ENCODE assay signal across 20 cellular contexts in genomic region chr7:105661625-105662024, GRCh38.
DNase-seq lines count a peak whose midpoint lies in the region; ATAC-seq, FAIRE-seq and TF ChIP-seq lines count a peak whose summit lies in the region.
"Had no signal": no experiment of that assay in that cellular context is flagged by ENCODE, and none has a peak within 500 bp of the region (broad histone marks: within the 10 kb centered on the region; RNA-seq: fewer than 3 reads in every experiment).

No MANE protein-coding gene starts in this region.

- H3K27me3 ChIP-seq in liver (ENCODE audit: control insufficient read depth in 4 of 4, insufficient read depth in 4 of 4, low read length in 3 of 4) (no peaks in the 10 kb centered on the region), HepG2 (ENCODE audit: control insufficient read depth in 1 of 2, insufficient read depth in 2 of 2, low read length in 2 of 2) (no peaks in the 10 kb centered on the region)
- H3K27me3 ChIP-seq: BE2C had no signal

- POLR2A ChIA-PET in HepG2 (lab: Yijun Ruan, JAX), result no interaction called here

- no peak overlapping the region for H3K4me3 ChIP-seq in liver (ENCODE audit: low read depth in 1 of 3, low read length in 3 of 3)
- no peak overlapping the region for H3K4me3 ChIP-seq in HepG2 (replicated peaks in 1 of 3; ENCODE audit: insufficient read depth in 1 of 3, low read depth in 2 of 3, low read length in 3 of 3)
- H3K4me3 ChIP-seq: A549 had no signal

- H3K36me3 Mint-ChIP-seq in activated T-helper 17 cell treated with anti-CD3 and anti-CD28 coated beads, Interleukin-2, amount 50 U/mL, for 72 hours (ENCODE audit: low read depth), result peaks cover 72% of the 10 kb centered on the region

- H3K9me3 Mint-ChIP-seq in activated T-helper 17 cell treated with anti-CD3 and anti-CD28 coated beads, Interleukin-2, amount 50 U/mL, for 72 hours, result no peaks in the 10 kb centered on the region
- H3K9me3 Mint-ChIP-seq: CD4-positive, alpha-beta memory T cell had no signal

- TF ChIP-seq CTCF in liver (IDR thresholded peaks at IDR 0.05; ENCODE audit: low read depth, low read length, missing input control) (no peak), HepG2 (CRISPR knock-in tag; IDR thresholded peaks at IDR 0.05) (no peak)

- no peaks in the 10 kb centered on the region for H3K27me3 Mint-ChIP-seq in activated T-helper 17 cell treated with anti-CD3 and anti-CD28 coated beads, Interleukin-2, amount 50 U/mL, for 72 hours
- H3K27me3 Mint-ChIP-seq: CD4-positive, alpha-beta memory T cell had no signal

- H4K20me1 ChIP-seq in HepG2 (ENCODE audit: insufficient read depth, low read length), result no peaks in the 10 kb centered on the region

- no TSS peak for BruUV-seq in HepG2 (replicated peaks; lab: Mats Ljungman, UMichigan)

- WGBS in liver, result 51% methylated on average over 6 of the region's 6 CpGs
- 92% methylated on average over 6 of the region's 6 CpGs for WGBS in HepG2 (ENCODE audit: low lambda C conversion rate)

- peaks cover 0 to 15% (median 11%) of the 10 kb centered on the region in 4 donors for H3K4me1 ChIP-seq in liver (ENCODE audit: control insufficient read depth in 4 of 4, insufficient read depth in 4 of 4, low read length in 3 of 4)
- H3K4me1 ChIP-seq in HepG2 (ENCODE audit: insufficient read depth, low read length), result peaks cover 16% of the 10 kb centered on the region

- in situ Hi-C loops in HepG2 (cut with HindIII; ENCODE audit: extremely low pct_ligation_motif_present, low pct_unique_long_range_greater_than_20kb), result no loop called here

- no peak for TF ChIP-seq EP300 in HepG2 (IDR thresholded peaks at IDR 0.05; ENCODE audit: low read depth in 2 of 2, low read length in 2 of 2)
- no peak for TF ChIP-seq EP300 in HepG2 (CRISPR knock-in tag; IDR thresholded peaks at IDR 0.05; ENCODE audit: borderline replicate concordance)

- TF ChIP-seq RAD21 in liver (IDR thresholded peaks at IDR 0.05) (no peak), HepG2 (CRISPR knock-in tag; IDR thresholded peaks at IDR 0.05) (no peak)

- H3K27ac ChIP-seq in liver (ENCODE audit: low read depth in 1 of 2, low read length in 2 of 2) (no peak overlapping the region), HepG2 (ENCODE audit: extremely low read length, insufficient read depth, low read length) (no peak overlapping the region)
- H3K27ac ChIP-seq: A549, C4-2B had no signal

- no peak for ATAC-seq in HepG2
- no peak for ATAC-seq in activated T-helper 17 cell treated with anti-CD3 and anti-CD28 coated beads, Interleukin-2, amount 50 U/mL, for 72 hours (replicated peaks)
- peak; percentile 80 for ATAC-seq in left lobe of liver
- ATAC-seq: A549 had no signal

- H3K9ac ChIP-seq in liver (ENCODE audit: low read depth in 1 of 2, low read length in 2 of 2) (no peak overlapping the region), HepG2 (ENCODE audit: insufficient read depth, low read depth, low read length) (no peak overlapping the region)

- no peaks in the 10 kb centered on the region for H3K79me2 ChIP-seq in HepG2 (ENCODE audit: insufficient read depth, low read length)

- H3K36me3 ChIP-seq in liver (ENCODE audit: control insufficient read depth in 4 of 4, insufficient read depth in 3 of 4, low read depth in 1 of 4, low read length in 3 of 4) (peaks cover 0 to 14% (median 7%) of the 10 kb centered on the region in 4 donors), HepG2 (replicated peaks in 1 of 2; ENCODE audit: control insufficient read depth in 1 of 2, insufficient read depth in 2 of 2, low read length in 2 of 2) (0 out of 5 replicates have a peak, but pooled peaks cover 0 to 8% of the 10 kb centered on the region in 2 experiments)
- H3K36me3 ChIP-seq: BE2C had no signal

- peaks cover 17% of the 10 kb centered on the region for H3K4me1 Mint-ChIP-seq in activated T-helper 17 cell treated with anti-CD3 and anti-CD28 coated beads, Interleukin-2, amount 50 U/mL, for 72 hours

- TF ChIP-seq POLR2A in HepG2 (IDR thresholded peaks at IDR 0.05; ENCODE audit: insufficient read depth in 1 of 2, low read depth in 2 of 2, low read length in 2 of 2), result no peak

- FAIRE-seq in HepG2 (lab: Jason Lieb, UNC), result no peak
- FAIRE-seq: A549, D721Med, G401.6, GM12891 had no signal

- no peak overlapping the region for H3K4me2 ChIP-seq in HepG2 (ENCODE audit: low read depth, low read length)
- H3K4me2 ChIP-seq: A549 had no signal

- H2AFZ ChIP-seq in HepG2 (ENCODE audit: low read length), result no peak overlapping the region

- no peak overlapping the region for H3K4me3 Mint-ChIP-seq in activated T-helper 17 cell treated with anti-CD3 and anti-CD28 coated beads, Interleukin-2, amount 50 U/mL, for 72 hours
- H3K4me3 Mint-ChIP-seq: CD4-positive, alpha-beta memory T cell had no signal

- intact Hi-C loops in HepG2 (cut with micrococcal nuclease; ENCODE audit: unreplicated experiment), result no loop called here

- DNase-seq in HepG2 (ENCODE audit: low spot score), result no peak
- peak; percentile 74 for DNase-seq in left lobe of liver (ENCODE audit: low spot score)
- DNase-seq in NCI-H2081 treated with DMSO at 0.1 percent for 48 hours (lab: John Stamatoyannopoulos, UW), result no peak
- DNase-seq in NCI-H1417 (lab: John Stamatoyannopoulos, UW), result no peak
- DNase-seq in A172 (ENCODE audit: low spot score), result no peak
- DNase-seq: BE2C; CD4-positive, alpha-beta memory T cell; COR-L47; DMS153; DMS79 treated with DMSO at 0.1 percent for 48 hours; EL; HCEC 1CT; IMR-90 had no signal

- H3K9me3 ChIP-seq in liver (ENCODE audit: control insufficient read depth in 4 of 4, low read length in 3 of 4), result no peaks in the 10 kb centered on the region
- H3K9me3 ChIP-seq in HepG2 (ENCODE audit: low read length), result no peaks in the 10 kb centered on the region
- H3K9me3 ChIP-seq: A549, BE2C had no signal

- CTCF ChIA-PET in HepG2 (lab: Yijun Ruan, JAX; ENCODE audit: low intra/inter-chr PET ratio, low total read pairs), result no interaction called here

- H3K27ac Mint-ChIP-seq in activated T-helper 17 cell treated with anti-CD3 and anti-CD28 coated beads, Interleukin-2, amount 50 U/mL, for 72 hours, result peak overlapping the region; percentile 41

TF ChIP-seq in liver, 16 proteins besides CTCF, POLR2A, EP300 and RAD21 (continues in another document):
- TF ChIP-seq TAF1 (conservative IDR thresholded peaks at IDR 0.05) (no peak), JUND (IDR thresholded peaks at IDR 0.05) (peak in 1 of 2 donors; percentile 20), MAX (IDR thresholded peaks at IDR 0.05) (no peak), NR2F2 (IDR thresholded peaks at IDR 0.05) (no peak), RXRA (IDR thresholded peaks at IDR 0.05) (peak in 1 of 2 donors; percentile 58), EGR1 (IDR thresholded peaks at IDR 0.05; ENCODE audit: low read depth in 2 of 2) (no peak), HNF4A (conservative IDR thresholded peaks at IDR 0.05) (peak; percentile 7 to 72), ZBTB33 (IDR thresholded peaks at IDR 0.05) (no peak), YY1 (IDR thresholded peaks at IDR 0.05) (no peak)

TF ChIP-seq in HepG2, 621 proteins besides CTCF, POLR2A, EP300 and RAD21:
- TF ChIP-seq ZMYM2 (CRISPR knock-in tag; IDR thresholded peaks at IDR 0.05) (no peak), FIP1L1 (IDR thresholded peaks at IDR 0.05; ENCODE audit: borderline replicate concordance, insufficient read depth, low read depth, low read length) (no peak)
TF ChIP-seq in HepG2: peak in this region for 0.
